Comparison of ENCODE assay signal across 10 cellular contexts in the genomic region with DNA sequence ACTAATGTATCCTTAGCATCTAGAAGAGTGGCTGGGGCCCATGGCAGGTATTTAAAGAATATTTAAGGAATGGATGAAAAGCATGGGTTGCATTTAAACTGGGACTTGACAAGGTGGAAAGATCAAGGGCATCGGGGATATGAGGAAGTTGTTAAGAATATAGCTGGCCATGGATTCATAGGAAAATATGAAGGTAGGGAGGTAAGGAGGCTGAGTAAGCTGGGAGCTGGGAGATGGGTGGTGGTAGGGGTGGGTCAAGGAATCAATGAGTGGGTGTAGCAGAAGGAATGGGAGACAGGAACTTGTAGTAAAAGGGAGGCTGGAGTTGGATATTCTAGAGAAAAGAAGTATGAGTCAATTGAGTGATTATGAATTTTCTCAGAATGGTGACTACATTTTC.
"Had no signal": no experiment of that assay in that cellular context is flagged by ENCODE, and none has a peak within 500 bp of the region (broad histone marks: within the 10 kb centered on the region; RNA-seq: fewer than 3 reads in every experiment).

No MANE protein-coding gene starts in this region.

- ATAC-seq: GM23338, HCT116, HepG2 had no signal

- H3K4me3 ChIP-seq: GM23338, HAP-1 had no signal

- H3K4me3 Mint-ChIP-seq: GM23338, HFFc6, IgD-negative memory B cell had no signal

- H3K4me2 ChIP-seq: GM23338 had no signal

- H3K4me1 Mint-ChIP-seq: IgD-negative memory B cell had no signal

- H3K4me1 ChIP-seq: HAP-1 had no signal

- H3K27ac ChIP-seq: HL-60 had no signal

- H3K9me3 Mint-ChIP-seq: HFFc6 had no signal

- FAIRE-seq: H1, H54, HepG2 had no signal

- H2AFZ ChIP-seq: GM23338 had no signal

- H3K27ac Mint-ChIP-seq: GM23338, HFFc6, IgD-negative memory B cell had no signal

- H3K36me3 Mint-ChIP-seq: IgD-negative memory B cell had no signal

- H3K9me3 ChIP-seq: HAP-1 had no signal

- H3K36me3 ChIP-seq: HAP-1 had no signal

- DNase-seq: HFFc6, KBM-7 had no signal
